16 cellular contexts compared by ENCODE assay signal in genomic region chr12:108798551-108799221, GRCh38. TPM values are rescaled to one million over a fixed set of nuclear protein-coding genes. Genes with fewer than 3 reads are reported as not detected.
DNase-seq lines count a peak whose midpoint lies in the region; ATAC-seq, FAIRE-seq and TF ChIP-seq lines count a peak whose summit lies in the region.
"Had no signal": no experiment of that assay in that cellular context is flagged by ENCODE, and none has a peak within 500 bp of the region (broad histone marks: within the 10 kb centered on the region; RNA-seq: fewer than 3 reads in every experiment).

No MANE protein-coding gene starts in this region.

- CTCF ChIA-PET in CD8-positive, alpha-beta memory T cell (lab: Charles Lee) = interaction anchor here (0.9 to 9.6 kb wide), 3 partner anchors 134 to 230 kb away, joined by 3 to 174 read pairs (median 3); no protein-coding TSS in a partner anchor
- CTCF ChIA-PET in HepG2 (lab: Yijun Ruan, JAX; ENCODE audit: low intra/inter-chr PET ratio, low total read pairs) = no interaction called here

- H3K4me2 ChIP-seq in H9 (ENCODE audit: insufficient read depth, insufficient read length, low read length) = no peak overlapping the region
- H3K4me2 ChIP-seq in HepG2 (ENCODE audit: low read depth, low read length) = no peak overlapping the region

- H3K23me2 ChIP-seq in H9 (ENCODE audit: insufficient read length, low read depth, low read length, poor library complexity, severe bottlenecking) = no peaks in the 10 kb centered on the region

- H3K36me3 ChIP-seq in left ventricle myocardium inferior (peaks cover 60% of the 10 kb centered on the region), Peyer's patch (peaks cover 0 to 54% (median 0%) of the 10 kb centered on the region in 3 donors), HepG2 (replicated peaks in 1 of 2; ENCODE audit: control insufficient read depth in 1 of 2, insufficient read depth in 2 of 2, low read length in 2 of 2) (peaks cover 12 to 36% of the 10 kb centered on the region in 2 experiments)
- H3K36me3 ChIP-seq in CD8-positive, alpha-beta memory T cell (ENCODE audit: insufficient read depth, low read length) = peaks cover 23% of the 10 kb centered on the region

- TF ChIP-seq POLR2A in Peyer's patch (IDR thresholded peaks at IDR 0.05) = no peak
- no peak for TF ChIP-seq POLR2A in HepG2 (IDR thresholded peaks at IDR 0.05; ENCODE audit: insufficient read depth in 1 of 2, low read depth in 2 of 2, low read length in 2 of 2)

- H2BK20ac ChIP-seq in H9 (ENCODE audit: low read depth, low read length, poor library complexity, severe bottlenecking) = no peak overlapping the region

- no peak overlapping the region for H2BK120ac ChIP-seq in H9 (ENCODE audit: low read depth, low read length, poor library complexity, severe bottlenecking)

- ATAC-seq in GM21529 (IDR thresholded peaks at IDR 0.05; ENCODE audit: unreplicated experiment) = no peak
- ATAC-seq in HepG2 = no peak

- H3K9me3 Mint-ChIP-seq in H9 = 0 out of 5 replicates have a peak, but pooled peaks cover 0 to 2% of the 10 kb centered on the region in 2 experiments
- no peaks in the 10 kb centered on the region for H3K9me3 Mint-ChIP-seq in CD8-positive, alpha-beta memory T cell
- H3K9me3 Mint-ChIP-seq: activated CD4-positive, alpha-beta memory T cell treated with anti-CD3 and anti-CD28 coated beads, Interleukin-2, amount 10 ng/mL, durations not matched to agents 7 days and 5 days had no signal

- peaks cover 1% of the 10 kb centered on the region; the same call in 1 of the 2 replicates for H3K4me1 ChIP-seq in H9 (ENCODE audit: insufficient read depth, low read length)
- H3K4me1 ChIP-seq in left ventricle myocardium inferior = peaks cover 72% of the 10 kb centered on the region
- H3K4me1 ChIP-seq in Peyer's patch = peaks cover 0 to 11% (median 0%) of the 10 kb centered on the region in 4 donors
- H3K4me1 ChIP-seq in CD8-positive, alpha-beta memory T cell (ENCODE audit: insufficient read depth, low read length) = peaks cover 5% of the 10 kb centered on the region
- peaks cover 12% of the 10 kb centered on the region for H3K4me1 ChIP-seq in HepG2 (ENCODE audit: insufficient read depth, low read length)

- no peak for TF ChIP-seq CTCF in H9 (conservative IDR thresholded peaks at IDR 0.05)
- TF ChIP-seq CTCF in left ventricle myocardium inferior (IDR thresholded peaks at IDR 0.05; ENCODE audit: borderline replicate concordance) = no peak
- no peak for TF ChIP-seq CTCF in Peyer's patch (IDR thresholded peaks at IDR 0.05)
- TF ChIP-seq CTCF in HepG2 (CRISPR knock-in tag; IDR thresholded peaks at IDR 0.05) = no peak

- H3K27me3 ChIP-seq in H9 (ENCODE audit: insufficient read depth, low read length) (no peaks in the 10 kb centered on the region), left ventricle myocardium inferior (ENCODE audit: low read depth) (no peaks in the 10 kb centered on the region), Peyer's patch (no peaks in the 10 kb centered on the region), HepG2 (ENCODE audit: control insufficient read depth in 1 of 2, insufficient read depth in 2 of 2, low read length in 2 of 2) (no peaks in the 10 kb centered on the region)
- no peaks in the 10 kb centered on the region for H3K27me3 ChIP-seq in CD8-positive, alpha-beta memory T cell (ENCODE audit: insufficient read depth, low read length, poor library complexity, severe bottlenecking)
- H3K27me3 ChIP-seq: cardiac muscle cell had no signal

- no peaks in the 10 kb centered on the region for H3K79me1 ChIP-seq in H9 (ENCODE audit: insufficient read depth, low read depth, low read length, poor library complexity, severe bottlenecking)

- no peak overlapping the region for H2BK5ac ChIP-seq in H9 (ENCODE audit: insufficient read length, low read length)

- intact Hi-C loops in left ventricle myocardium inferior (cut with micrococcal nuclease) (no loop called here), HepG2 (cut with micrococcal nuclease; ENCODE audit: unreplicated experiment) (no loop called here)

- POLR2A ChIA-PET in CD8-positive, alpha-beta memory T cell (lab: Charles Lee) = interaction anchor here (0.5 kb wide), 1 partner anchor 225 kb away, joined by 3 read pairs; no protein-coding TSS in a partner anchor
- POLR2A ChIA-PET in HepG2 (lab: Yijun Ruan, JAX) = no interaction called here

- no peak overlapping the region for H2BK12ac ChIP-seq in H9 (ENCODE audit: insufficient read length, low read depth, low read length)

- H4K8ac ChIP-seq in H9 (replicated peaks; ENCODE audit: insufficient read length, low read depth, low read length) = no peak overlapping the region

- H3K4me3 ChIP-seq in left ventricle myocardium inferior = no peak overlapping the region
- H3K4me3 ChIP-seq in skeletal muscle cell (ENCODE audit: low read depth, low read length) = no peak overlapping the region
- H3K4me3 ChIP-seq in Peyer's patch = no peak overlapping the region
- no peak overlapping the region for H3K4me3 ChIP-seq in CD8-positive, alpha-beta memory T cell (ENCODE audit: low read length)
- no peak overlapping the region for H3K4me3 ChIP-seq in HepG2 (replicated peaks in 1 of 3; ENCODE audit: insufficient read depth in 1 of 3, low read depth in 2 of 3, low read length in 3 of 3)
- H3K4me3 ChIP-seq: cardiac muscle cell, SK-N-MC had no signal

- H3K27ac ChIP-seq in H9 (ENCODE audit: insufficient read length, low read depth, low read length) = no peak overlapping the region
- H3K27ac ChIP-seq in left ventricle myocardium inferior (replicated peaks) = peak overlapping the region; percentile 92
- H3K27ac ChIP-seq in Peyer's patch = peak overlapping the region in 1 of 4 donors; percentile 89
- H3K27ac ChIP-seq in CD8-positive, alpha-beta memory T cell (ENCODE audit: low read depth, low read length) = no peak overlapping the region
- H3K27ac ChIP-seq in HepG2 (ENCODE audit: extremely low read length, insufficient read depth, low read length) = no peak overlapping the region
- H3K27ac ChIP-seq: parathyroid adenoma, SK-N-MC had no signal

- no peak for FAIRE-seq in HepG2 (lab: Jason Lieb, UNC)
- FAIRE-seq: GM12892 had no signal

- TF ChIP-seq EP300 in HepG2 (IDR thresholded peaks at IDR 0.05; ENCODE audit: low read depth in 2 of 2, low read length in 2 of 2) (no peak), HepG2 (CRISPR knock-in tag; IDR thresholded peaks at IDR 0.05; ENCODE audit: borderline replicate concordance) (no peak)

- no peak overlapping the region for H3K14ac ChIP-seq in H9 (ENCODE audit: insufficient read depth, low read length)

- H4K5ac ChIP-seq in H9 (ENCODE audit: insufficient read length, low read depth, low read length) = no peak overlapping the region

- no peaks in the 10 kb centered on the region for H4K20me1 ChIP-seq in H9 (ENCODE audit: control insufficient read depth, insufficient read depth, insufficient read length)
- no peaks in the 10 kb centered on the region for H4K20me1 ChIP-seq in HepG2 (ENCODE audit: insufficient read depth, low read length)

- H3T11ph ChIP-seq in H9 (ENCODE audit: low read length) = no peak overlapping the region

- TF ChIP-seq RAD21 in HepG2 (CRISPR knock-in tag; IDR thresholded peaks at IDR 0.05) = no peak

- H2AFZ ChIP-seq in H9 (ENCODE audit: low read length) (no peak overlapping the region), HepG2 (ENCODE audit: low read length) (no peak overlapping the region)
- H2AFZ ChIP-seq: parathyroid adenoma had no signal

- WGBS in H9 (ENCODE audit: extremely low coverage, insufficient read length, low lambda C conversion rate) = no CpG with 5 or more reads among the region's 21 CpGs
- WGBS in HepG2 (ENCODE audit: low lambda C conversion rate) = 97% methylated on average over 13 of the region's 21 CpGs

- H4K91ac ChIP-seq in H9 (ENCODE audit: insufficient read length, low read depth, low read length) = no peak overlapping the region

- H3K4me3 Mint-ChIP-seq in H9 = no peak overlapping the region
- H3K4me3 Mint-ChIP-seq in CD8-positive, alpha-beta memory T cell = no peak overlapping the region
- H3K4me3 Mint-ChIP-seq: activated CD4-positive, alpha-beta memory T cell treated with anti-CD3 and anti-CD28 coated beads, Interleukin-2, amount 10 ng/mL, durations not matched to agents 7 days and 5 days had no signal

- H3K36me3 Mint-ChIP-seq in H9 (ENCODE audit: insufficient read depth in 1 of 3, low read depth in 3 of 3) = peaks cover 32 to 48% (median 47%) of the 10 kb centered on the region in 3 experiments
- H3K36me3 Mint-ChIP-seq in CD8-positive, alpha-beta memory T cell = peaks cover 0 to 71% (median 8%) of the 10 kb centered on the region in 3 donors

- H2AK5ac ChIP-seq in H9 (ENCODE audit: insufficient read length, low read length) = no peak overlapping the region

- no TSS peak for BruUV-seq in HepG2 (replicated peaks; lab: Mats Ljungman, UMichigan)

- in situ Hi-C loops in HepG2 (cut with HindIII; ENCODE audit: extremely low pct_ligation_motif_present, low pct_unique_long_range_greater_than_20kb) = no loop called here

- no peak overlapping the region for H3K4ac ChIP-seq in H9 (ENCODE audit: low read depth, low read length)

- H3K56ac ChIP-seq in H9 (ENCODE audit: insufficient read length, low read depth, low read length) = no peak overlapping the region

- H3K9ac ChIP-seq in H9 (ENCODE audit: extremely low read depth, insufficient read length, low read length) (no peak overlapping the region), HepG2 (ENCODE audit: insufficient read depth, low read depth, low read length) (no peak overlapping the region)
- H3K9ac ChIP-seq: parathyroid adenoma had no signal

- DNase-seq in H9 (no peak), cerebellar cortex (ENCODE audit: low spot score) (peak; percentile 68), left ventricle myocardium inferior (no peak), skeletal muscle cell (ENCODE audit: low read depth) (peak; percentile 62), Peyer's patch (no peak), HepG2 (ENCODE audit: low spot score) (no peak)
- no peak for DNase-seq in CD8-positive, alpha-beta memory T cell
- DNase-seq: activated CD4-positive, alpha-beta memory T cell treated with anti-CD3 and anti-CD28 coated beads, Interleukin-2, amount 10 ng/mL, durations not matched to agents 7 days and 5 days; COR-L47; KBM-7; NCI-H2227 treated with DMSO at 0.1 percent for 48 hours had no signal

- peak overlapping the region; percentile 28 to 82 (median 52); a peak in 2 of 7 replicates for H3K27ac Mint-ChIP-seq in H9
- H3K27ac Mint-ChIP-seq in CD8-positive, alpha-beta memory T cell = no peak overlapping the region
- H3K27ac Mint-ChIP-seq: activated CD4-positive, alpha-beta memory T cell treated with anti-CD3 and anti-CD28 coated beads, Interleukin-2, amount 10 ng/mL, durations not matched to agents 7 days and 5 days had no signal

- H3K23ac ChIP-seq in H9 (ENCODE audit: insufficient read length, low read depth, low read length) = no peak overlapping the region

- H2BK15ac ChIP-seq in H9 (ENCODE audit: low read depth, low read length) = no peak overlapping the region

- peaks cover 22 to 27% of the 10 kb centered on the region in 2 experiments for H3K4me1 Mint-ChIP-seq in H9
- H3K4me1 Mint-ChIP-seq in CD8-positive, alpha-beta memory T cell = peaks cover 4 to 8% (median 5%) of the 10 kb centered on the region in 3 donors

- no peak overlapping the region for H3K18ac ChIP-seq in H9 (ENCODE audit: insufficient read length, low read depth, low read length)

- no peaks in the 10 kb centered on the region for H3K27me3 Mint-ChIP-seq in H9 (ENCODE audit: low read depth)
- no peaks in the 10 kb centered on the region for H3K27me3 Mint-ChIP-seq in CD8-positive, alpha-beta memory T cell
- H3K27me3 Mint-ChIP-seq: activated CD4-positive, alpha-beta memory T cell treated with anti-CD3 and anti-CD28 coated beads, Interleukin-2, amount 10 ng/mL, durations not matched to agents 7 days and 5 days had no signal

- H3K9me3 ChIP-seq in H9 (ENCODE audit: control insufficient read depth, low read depth, low read length) (no peaks in the 10 kb centered on the region), left ventricle myocardium inferior (replicated peaks) (no peaks in the 10 kb centered on the region), Peyer's patch (no peaks in the 10 kb centered on the region), HepG2 (ENCODE audit: low read length) (no peaks in the 10 kb centered on the region)
- H3K9me3 ChIP-seq in CD8-positive, alpha-beta memory T cell (ENCODE audit: low read length) = no peaks in the 10 kb centered on the region

- no peaks in the 10 kb centered on the region for H3K79me2 ChIP-seq in H9 (ENCODE audit: insufficient read depth, low read length)
- H3K79me2 ChIP-seq in HepG2 (ENCODE audit: insufficient read depth, low read length) = no peaks in the 10 kb centered on the region

RNA-seq across cellular contexts. Expression of gene SSH1, which starts 58.7 kb away (rescaled TPM):
- 21.8 and 24.0 TPM in 2 replicates for total RNA-seq in H9 (2021)
- total RNA-seq in left ventricle myocardium inferior = 30.1 TPM
- 10 to 100 TPM; 11.6 to 35.5 (median 23.3) TPM for total RNA-seq in Peyer's patch
- total RNA-seq in CD8-positive, alpha-beta memory T cell = 10 to 100 TPM; 38.4 to 42.4 TPM
- 12.0 TPM for polyA plus RNA-seq in CD8-positive, alpha-beta memory T cell
- total RNA-seq in HepG2 (2016; rRNA removed; fragmentation: Illumina TruSeq; extraction: Trizol) = 4.5 and 4.8 TPM in 2 replicates
- total RNA-seq in HepG2 (2016; cell fraction: cytosol; rRNA removed; fragmentation: Illumina TruSeq; extraction: Trizol; ENCODE audit: low read depth) = 3.0 and 3.8 TPM in 2 replicates
- 4.2 and 4.4 TPM in 2 replicates for total RNA-seq in HepG2 (2016; cell fraction: insoluble cytoplasmic fraction; rRNA removed; fragmentation: Illumina TruSeq; extraction: Trizol)
- 7.9 and 8.2 TPM in 2 replicates for total RNA-seq in HepG2 (2016; cell fraction: membrane; rRNA removed; fragmentation: Illumina TruSeq; extraction: Trizol)
- 7.0 and 7.7 TPM in 2 replicates for total RNA-seq in HepG2 (2016; cell fraction: nucleus; rRNA removed; fragmentation: Illumina TruSeq; extraction: Trizol)
- polyA plus RNA-seq in HepG2 (2011; rRNA removed) = 4.3 and 4.9 TPM in 2 replicates
- 3.1 TPM in 2 replicates for polyA plus RNA-seq in HepG2 (2011; cell fraction: cytosol; rRNA removed)
- polyA plus RNA-seq in HepG2 (2011; cell fraction: nucleus; rRNA removed) = 5.7 and 6.9 TPM in 2 replicates
- 3.6 and 4.3 TPM in 2 replicates for polyA plus RNA-seq in HepG2 (2012)
- polyA plus RNA-seq in HepG2 (2016; cell fraction: cytosol; fragmentation: Illumina TruSeq; extraction: Trizol; ENCODE audit: low read depth) = 3.1 and 3.9 TPM in 2 replicates
- polyA plus RNA-seq in HepG2 (2016; cell fraction: insoluble cytoplasmic fraction; fragmentation: Illumina TruSeq; extraction: Trizol; ENCODE audit: low read depth) = 4.8 and 5.2 TPM in 2 replicates
- 5.0 and 6.1 TPM in 2 replicates for polyA plus RNA-seq in HepG2 (2016; cell fraction: membrane; fragmentation: Illumina TruSeq; extraction: Trizol; ENCODE audit: low read depth)
- 5.5 and 5.7 TPM in 2 replicates for polyA plus RNA-seq in HepG2 (2016; cell fraction: nucleus; fragmentation: Illumina TruSeq; extraction: Trizol; ENCODE audit: insufficient read depth, low read depth)
- 14.1 and 22.8 TPM in 2 replicates for polyA minus RNA-seq in HepG2 (2011; rRNA and poly(A)+ RNA removed; ENCODE audit: low replicate concordance)
- 4.2 and 5.0 TPM in 2 replicates for polyA minus RNA-seq in HepG2 (2011; cell fraction: cytosol; rRNA and poly(A)+ RNA removed)
- polyA minus RNA-seq in HepG2 (2011; cell fraction: nucleus; rRNA and poly(A)+ RNA removed) = 8.1 and 8.6 TPM in 2 replicates

Comparison
In these comparisons a context has a peak if more than half of its experiments do, and no peak if none do; other contexts are left out.
1. DNase-seq: peak in cerebellar cortex (single experiment) and skeletal muscle cell (single experiment); none in H9 (single experiment), left ventricle myocardium inferior (single experiment), Peyer's patch (0 of 3), CD8-positive, alpha-beta memory T cell (0 of 5) and HepG2 (single experiment).
2. H3K27ac Mint-ChIP-seq: peak in H9 (3 of 3); none in CD8-positive, alpha-beta memory T cell (0 of 8).